ENCODE assay signal across 1 cellular context in the genomic region with DNA sequence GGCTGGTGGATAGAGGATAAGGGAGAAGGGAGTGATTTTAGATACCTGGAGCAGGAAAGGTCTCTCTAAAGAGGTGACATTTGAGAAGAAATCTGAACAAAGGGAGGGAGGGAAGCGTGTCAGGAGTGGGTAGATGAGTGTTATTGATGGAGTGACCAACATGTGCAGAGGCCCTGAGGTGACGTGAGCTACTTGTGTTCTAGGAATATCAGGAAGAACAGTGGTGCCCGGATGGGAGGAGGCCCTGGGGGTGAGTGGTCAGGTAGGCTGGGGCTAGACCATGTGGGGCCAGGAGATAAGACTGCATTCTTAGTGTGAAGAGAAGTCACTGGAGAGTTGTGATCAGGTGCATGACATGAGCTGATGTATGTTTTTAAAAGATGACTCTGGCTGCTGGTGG.
A peak's percentile ranks its signal among the peaks of the same experiment; 100 is the strongest.
TF ChIP-seq lines count a peak whose summit lies in the region.

No MANE protein-coding gene starts in this region.

TF ChIP-seq in K562, 482 proteins besides CTCF, POLR2A, EP300 and RAD21 (continued from another document and continues in another):
- TF ChIP-seq SMARCC2 (IDR thresholded peaks at IDR 0.05; ENCODE audit: low read depth) (peak; percentile 57; the same call in 1 of the 2 replicates), HNRNPLL (IDR thresholded peaks at IDR 0.05; ENCODE audit: low read depth, low read length, poor library complexity, severe bottlenecking) (no peak), CBX5 (IDR thresholded peaks at IDR 0.05; ENCODE audit: borderline replicate concordance, low read depth) (no peak), SMC3 (conservative IDR thresholded peaks at IDR 0.05; ENCODE audit: insufficient read depth, low read depth, low read length) (no peak), POLR3G (IDR thresholded peaks at IDR 0.05; ENCODE audit: extremely low read depth, insufficient read length, insufficient replicate concordance) (no peak), MCM7 (IDR thresholded peaks at IDR 0.05) (no peak), MXI1 (IDR thresholded peaks at IDR 0.05; ENCODE audit: low read depth, low read length) (no peak), NCOA4 (IDR thresholded peaks at IDR 0.05; ENCODE audit: partially characterized antibody) (no peak), GTF2A2 (tag; IDR thresholded peaks at IDR 0.05) (no peak), ZNF384 (IDR thresholded peaks at IDR 0.05; ENCODE audit: low read depth, low read length) (no peak), NELFE (IDR thresholded peaks at IDR 0.05; ENCODE audit: insufficient read depth, insufficient read length) (no peak), ZNF311 (CRISPR knock-in tag; IDR thresholded peaks at IDR 0.05) (no peak), ZNF354B (CRISPR knock-in tag; IDR thresholded peaks at IDR 0.05) (no peak), CXXC5 (CRISPR knock-in tag; IDR thresholded peaks at IDR 0.05) (peak; percentile 49; the same call in 1 of the 2 replicates), CBX1 (IDR thresholded peaks at IDR 0.05; ENCODE audit: low read depth) (no peak), HLTF (IDR thresholded peaks at IDR 0.05) (no peak), ZNF644 (tag; IDR thresholded peaks at IDR 0.05; ENCODE audit: low read depth) (no peak), EGR1 (conservative IDR thresholded peaks at IDR 0.05) (no peak; the same call in 1 of the 2 replicates), JUNB (CRISPR knock-in tag; conservative IDR thresholded peaks at IDR 0.05) (no peak)
- TF ChIP-seq, protein P1, sequence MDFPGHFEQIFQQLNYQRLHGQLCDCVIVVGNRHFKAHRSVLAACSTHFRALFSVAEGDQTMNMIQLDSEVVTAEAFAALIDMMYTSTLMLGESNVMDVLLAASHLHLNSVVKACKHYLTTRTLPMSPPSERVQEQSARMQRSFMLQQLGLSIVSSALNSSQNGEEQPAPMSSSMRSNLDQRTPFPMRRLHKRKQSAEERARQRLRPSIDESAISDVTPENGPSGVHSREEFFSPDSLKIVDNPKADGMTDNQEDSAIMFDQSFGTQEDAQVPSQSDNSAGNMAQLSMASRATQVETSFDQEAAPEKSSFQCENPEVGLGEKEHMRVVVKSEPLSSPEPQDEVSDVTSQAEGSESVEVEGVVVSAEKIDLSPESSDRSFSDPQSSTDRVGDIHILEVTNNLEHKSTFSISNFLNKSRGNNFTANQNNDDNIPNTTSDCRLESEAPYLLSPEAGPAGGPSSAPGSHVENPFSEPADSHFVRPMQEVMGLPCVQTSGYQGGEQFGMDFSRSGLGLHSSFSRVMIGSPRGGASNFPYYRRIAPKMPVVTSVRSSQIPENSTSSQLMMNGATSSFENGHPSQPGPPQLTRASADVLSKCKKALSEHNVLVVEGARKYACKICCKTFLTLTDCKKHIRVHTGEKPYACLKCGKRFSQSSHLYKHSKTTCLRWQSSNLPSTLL (IDR thresholded peaks at IDR 0.05) = no peak
- TF ChIP-seq, protein P2, sequence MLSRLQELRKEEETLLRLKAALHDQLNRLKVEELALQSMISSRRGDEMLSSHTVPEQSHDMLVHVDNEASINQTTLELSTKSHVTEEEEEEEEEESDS (CRISPR knock-in tag; IDR thresholded peaks at IDR 0.05) = no peak
- TF ChIP-seq, protein P3, sequence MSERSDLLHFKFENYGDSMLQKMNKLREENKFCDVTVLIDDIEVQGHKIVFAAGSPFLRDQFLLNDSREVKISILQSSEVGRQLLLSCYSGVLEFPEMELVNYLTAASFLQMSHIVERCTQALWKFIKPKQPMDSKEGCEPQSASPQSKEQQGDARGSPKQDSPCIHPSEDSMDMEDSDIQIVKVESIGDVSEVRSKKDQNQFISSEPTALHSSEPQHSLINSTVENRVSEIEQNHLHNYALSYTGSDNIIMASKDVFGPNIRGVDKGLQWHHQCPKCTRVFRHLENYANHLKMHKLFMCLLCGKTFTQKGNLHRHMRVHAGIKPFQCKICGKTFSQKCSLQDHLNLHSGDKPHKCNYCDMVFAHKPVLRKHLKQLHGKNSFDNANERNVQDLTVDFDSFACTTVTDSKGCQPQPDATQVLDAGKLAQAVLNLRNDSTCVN (CRISPR knock-in tag; IDR thresholded peaks at IDR 0.05) = no peak
- TF ChIP-seq, protein P4, sequence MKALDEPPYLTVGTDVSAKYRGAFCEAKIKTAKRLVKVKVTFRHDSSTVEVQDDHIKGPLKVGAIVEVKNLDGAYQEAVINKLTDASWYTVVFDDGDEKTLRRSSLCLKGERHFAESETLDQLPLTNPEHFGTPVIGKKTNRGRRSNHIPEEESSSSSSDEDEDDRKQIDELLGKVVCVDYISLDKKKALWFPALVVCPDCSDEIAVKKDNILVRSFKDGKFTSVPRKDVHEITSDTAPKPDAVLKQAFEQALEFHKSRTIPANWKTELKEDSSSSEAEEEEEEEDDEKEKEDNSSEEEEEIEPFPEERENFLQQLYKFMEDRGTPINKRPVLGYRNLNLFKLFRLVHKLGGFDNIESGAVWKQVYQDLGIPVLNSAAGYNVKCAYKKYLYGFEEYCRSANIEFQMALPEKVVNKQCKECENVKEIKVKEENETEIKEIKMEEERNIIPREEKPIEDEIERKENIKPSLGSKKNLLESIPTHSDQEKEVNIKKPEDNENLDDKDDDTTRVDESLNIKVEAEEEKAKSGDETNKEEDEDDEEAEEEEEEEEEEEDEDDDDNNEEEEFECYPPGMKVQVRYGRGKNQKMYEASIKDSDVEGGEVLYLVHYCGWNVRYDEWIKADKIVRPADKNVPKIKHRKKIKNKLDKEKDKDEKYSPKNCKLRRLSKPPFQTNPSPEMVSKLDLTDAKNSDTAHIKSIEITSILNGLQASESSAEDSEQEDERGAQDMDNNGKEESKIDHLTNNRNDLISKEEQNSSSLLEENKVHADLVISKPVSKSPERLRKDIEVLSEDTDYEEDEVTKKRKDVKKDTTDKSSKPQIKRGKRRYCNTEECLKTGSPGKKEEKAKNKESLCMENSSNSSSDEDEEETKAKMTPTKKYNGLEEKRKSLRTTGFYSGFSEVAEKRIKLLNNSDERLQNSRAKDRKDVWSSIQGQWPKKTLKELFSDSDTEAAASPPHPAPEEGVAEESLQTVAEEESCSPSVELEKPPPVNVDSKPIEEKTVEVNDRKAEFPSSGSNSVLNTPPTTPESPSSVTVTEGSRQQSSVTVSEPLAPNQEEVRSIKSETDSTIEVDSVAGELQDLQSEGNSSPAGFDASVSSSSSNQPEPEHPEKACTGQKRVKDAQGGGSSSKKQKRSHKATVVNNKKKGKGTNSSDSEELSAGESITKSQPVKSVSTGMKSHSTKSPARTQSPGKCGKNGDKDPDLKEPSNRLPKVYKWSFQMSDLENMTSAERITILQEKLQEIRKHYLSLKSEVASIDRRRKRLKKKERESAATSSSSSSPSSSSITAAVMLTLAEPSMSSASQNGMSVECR (CRISPR knock-in tag; IDR thresholded peaks at IDR 0.05) = no peak
- TF ChIP-seq, protein P5, sequence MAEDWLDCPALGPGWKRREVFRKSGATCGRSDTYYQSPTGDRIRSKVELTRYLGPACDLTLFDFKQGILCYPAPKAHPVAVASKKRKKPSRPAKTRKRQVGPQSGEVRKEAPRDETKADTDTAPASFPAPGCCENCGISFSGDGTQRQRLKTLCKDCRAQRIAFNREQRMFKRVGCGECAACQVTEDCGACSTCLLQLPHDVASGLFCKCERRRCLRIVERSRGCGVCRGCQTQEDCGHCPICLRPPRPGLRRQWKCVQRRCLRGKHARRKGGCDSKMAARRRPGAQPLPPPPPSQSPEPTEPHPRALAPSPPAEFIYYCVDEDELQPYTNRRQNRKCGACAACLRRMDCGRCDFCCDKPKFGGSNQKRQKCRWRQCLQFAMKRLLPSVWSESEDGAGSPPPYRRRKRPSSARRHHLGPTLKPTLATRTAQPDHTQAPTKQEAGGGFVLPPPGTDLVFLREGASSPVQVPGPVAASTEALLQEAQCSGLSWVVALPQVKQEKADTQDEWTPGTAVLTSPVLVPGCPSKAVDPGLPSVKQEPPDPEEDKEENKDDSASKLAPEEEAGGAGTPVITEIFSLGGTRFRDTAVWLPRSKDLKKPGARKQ (CRISPR knock-in tag; IDR thresholded peaks at IDR 0.05) = no peak
- TF ChIP-seq, protein P6, sequence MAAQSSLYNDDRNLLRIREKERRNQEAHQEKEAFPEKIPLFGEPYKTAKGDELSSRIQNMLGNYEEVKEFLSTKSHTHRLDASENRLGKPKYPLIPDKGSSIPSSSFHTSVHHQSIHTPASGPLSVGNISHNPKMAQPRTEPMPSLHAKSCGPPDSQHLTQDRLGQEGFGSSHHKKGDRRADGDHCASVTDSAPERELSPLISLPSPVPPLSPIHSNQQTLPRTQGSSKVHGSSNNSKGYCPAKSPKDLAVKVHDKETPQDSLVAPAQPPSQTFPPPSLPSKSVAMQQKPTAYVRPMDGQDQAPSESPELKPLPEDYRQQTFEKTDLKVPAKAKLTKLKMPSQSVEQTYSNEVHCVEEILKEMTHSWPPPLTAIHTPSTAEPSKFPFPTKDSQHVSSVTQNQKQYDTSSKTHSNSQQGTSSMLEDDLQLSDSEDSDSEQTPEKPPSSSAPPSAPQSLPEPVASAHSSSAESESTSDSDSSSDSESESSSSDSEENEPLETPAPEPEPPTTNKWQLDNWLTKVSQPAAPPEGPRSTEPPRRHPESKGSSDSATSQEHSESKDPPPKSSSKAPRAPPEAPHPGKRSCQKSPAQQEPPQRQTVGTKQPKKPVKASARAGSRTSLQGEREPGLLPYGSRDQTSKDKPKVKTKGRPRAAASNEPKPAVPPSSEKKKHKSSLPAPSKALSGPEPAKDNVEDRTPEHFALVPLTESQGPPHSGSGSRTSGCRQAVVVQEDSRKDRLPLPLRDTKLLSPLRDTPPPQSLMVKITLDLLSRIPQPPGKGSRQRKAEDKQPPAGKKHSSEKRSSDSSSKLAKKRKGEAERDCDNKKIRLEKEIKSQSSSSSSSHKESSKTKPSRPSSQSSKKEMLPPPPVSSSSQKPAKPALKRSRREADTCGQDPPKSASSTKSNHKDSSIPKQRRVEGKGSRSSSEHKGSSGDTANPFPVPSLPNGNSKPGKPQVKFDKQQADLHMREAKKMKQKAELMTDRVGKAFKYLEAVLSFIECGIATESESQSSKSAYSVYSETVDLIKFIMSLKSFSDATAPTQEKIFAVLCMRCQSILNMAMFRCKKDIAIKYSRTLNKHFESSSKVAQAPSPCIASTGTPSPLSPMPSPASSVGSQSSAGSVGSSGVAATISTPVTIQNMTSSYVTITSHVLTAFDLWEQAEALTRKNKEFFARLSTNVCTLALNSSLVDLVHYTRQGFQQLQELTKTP (IDR thresholded peaks at IDR 0.05; ENCODE audit: low read depth in 1 of 2, partially characterized antibody in 2 of 2) = no peak
- TF ChIP-seq, protein P7, sequence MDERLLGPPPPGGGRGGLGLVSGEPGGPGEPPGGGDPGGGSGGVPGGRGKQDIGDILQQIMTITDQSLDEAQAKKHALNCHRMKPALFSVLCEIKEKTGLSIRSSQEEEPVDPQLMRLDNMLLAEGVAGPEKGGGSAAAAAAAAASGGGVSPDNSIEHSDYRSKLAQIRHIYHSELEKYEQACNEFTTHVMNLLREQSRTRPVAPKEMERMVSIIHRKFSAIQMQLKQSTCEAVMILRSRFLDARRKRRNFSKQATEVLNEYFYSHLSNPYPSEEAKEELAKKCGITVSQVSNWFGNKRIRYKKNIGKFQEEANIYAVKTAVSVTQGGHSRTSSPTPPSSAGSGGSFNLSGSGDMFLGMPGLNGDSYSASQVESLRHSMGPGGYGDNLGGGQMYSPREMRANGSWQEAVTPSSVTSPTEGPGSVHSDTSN (CRISPR knock-in tag; IDR thresholded peaks at IDR 0.05; ENCODE audit: low read depth) = no peak
- TF ChIP-seq, protein P7 (tag; conservative IDR thresholded peaks at IDR 0.05; ENCODE audit: low read depth) = peak; percentile 53
- TF ChIP-seq, protein P8, sequence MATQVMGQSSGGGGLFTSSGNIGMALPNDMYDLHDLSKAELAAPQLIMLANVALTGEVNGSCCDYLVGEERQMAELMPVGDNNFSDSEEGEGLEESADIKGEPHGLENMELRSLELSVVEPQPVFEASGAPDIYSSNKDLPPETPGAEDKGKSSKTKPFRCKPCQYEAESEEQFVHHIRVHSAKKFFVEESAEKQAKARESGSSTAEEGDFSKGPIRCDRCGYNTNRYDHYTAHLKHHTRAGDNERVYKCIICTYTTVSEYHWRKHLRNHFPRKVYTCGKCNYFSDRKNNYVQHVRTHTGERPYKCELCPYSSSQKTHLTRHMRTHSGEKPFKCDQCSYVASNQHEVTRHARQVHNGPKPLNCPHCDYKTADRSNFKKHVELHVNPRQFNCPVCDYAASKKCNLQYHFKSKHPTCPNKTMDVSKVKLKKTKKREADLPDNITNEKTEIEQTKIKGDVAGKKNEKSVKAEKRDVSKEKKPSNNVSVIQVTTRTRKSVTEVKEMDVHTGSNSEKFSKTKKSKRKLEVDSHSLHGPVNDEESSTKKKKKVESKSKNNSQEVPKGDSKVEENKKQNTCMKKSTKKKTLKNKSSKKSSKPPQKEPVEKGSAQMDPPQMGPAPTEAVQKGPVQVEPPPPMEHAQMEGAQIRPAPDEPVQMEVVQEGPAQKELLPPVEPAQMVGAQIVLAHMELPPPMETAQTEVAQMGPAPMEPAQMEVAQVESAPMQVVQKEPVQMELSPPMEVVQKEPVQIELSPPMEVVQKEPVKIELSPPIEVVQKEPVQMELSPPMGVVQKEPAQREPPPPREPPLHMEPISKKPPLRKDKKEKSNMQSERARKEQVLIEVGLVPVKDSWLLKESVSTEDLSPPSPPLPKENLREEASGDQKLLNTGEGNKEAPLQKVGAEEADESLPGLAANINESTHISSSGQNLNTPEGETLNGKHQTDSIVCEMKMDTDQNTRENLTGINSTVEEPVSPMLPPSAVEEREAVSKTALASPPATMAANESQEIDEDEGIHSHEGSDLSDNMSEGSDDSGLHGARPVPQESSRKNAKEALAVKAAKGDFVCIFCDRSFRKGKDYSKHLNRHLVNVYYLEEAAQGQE (CRISPR knock-in tag; IDR thresholded peaks at IDR 0.05; ENCODE audit: low read depth) = no peak
- TF ChIP-seq, protein P9, sequence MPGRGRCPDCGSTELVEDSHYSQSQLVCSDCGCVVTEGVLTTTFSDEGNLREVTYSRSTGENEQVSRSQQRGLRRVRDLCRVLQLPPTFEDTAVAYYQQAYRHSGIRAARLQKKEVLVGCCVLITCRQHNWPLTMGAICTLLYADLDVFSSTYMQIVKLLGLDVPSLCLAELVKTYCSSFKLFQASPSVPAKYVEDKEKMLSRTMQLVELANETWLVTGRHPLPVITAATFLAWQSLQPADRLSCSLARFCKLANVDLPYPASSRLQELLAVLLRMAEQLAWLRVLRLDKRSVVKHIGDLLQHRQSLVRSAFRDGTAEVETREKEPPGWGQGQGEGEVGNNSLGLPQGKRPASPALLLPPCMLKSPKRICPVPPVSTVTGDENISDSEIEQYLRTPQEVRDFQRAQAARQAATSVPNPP (IDR thresholded peaks at IDR 0.05; ENCODE audit: borderline replicate concordance, insufficient read depth, insufficient read length) = no peak
